In genomic region chr5:157351386-157352089, GRCh38 we compare ENCODE assay signal across 14 cellular contexts.
DNase-seq lines count a peak whose midpoint lies in the region; ATAC-seq and TF ChIP-seq lines count a peak whose summit lies in the region.
"Had no signal": no experiment of that assay in that cellular context is flagged by ENCODE, and none has a peak within 500 bp of the region (broad histone marks: within the 10 kb centered on the region; RNA-seq: fewer than 3 reads in every experiment).

No MANE protein-coding gene starts in this region.

- peak; percentile 51 to 54 for ATAC-seq in activated naive CD4-positive, alpha-beta T cell treated with anti-CD3 and anti-CD28 coated beads, Interleukin-2, amount 50 U/mL, for 72 hours
- ATAC-seq in activated CD8-positive, alpha-beta T cell treated with anti-CD3 and anti-CD28 coated beads for 36 hours, result peak; percentile 12
- peak; percentile 29 for ATAC-seq in stimulated activated naive CD8-positive, alpha-beta T cell treated with anti-CD3 and anti-CD28 coated beads, Interleukin-15, amount 100 ng/mL, for 72 hours
- ATAC-seq: left lung, mucosa of descending colon, Right ventricle myocardium inferior had no signal

- peaks cover 23 to 78% of the 10 kb centered on the region in 2 donors for H3K36me3 Mint-ChIP-seq in activated naive CD4-positive, alpha-beta T cell treated with anti-CD3 and anti-CD28 coated beads, Interleukin-2, amount 50 U/mL, for 72 hours
- H3K36me3 Mint-ChIP-seq in activated CD8-positive, alpha-beta T cell treated with anti-CD3 and anti-CD28 coated beads for 36 hours (ENCODE audit: low read depth), result peaks cover 69% of the 10 kb centered on the region
- H3K36me3 Mint-ChIP-seq in immature natural killer cell, result peaks cover 0 to 39% (median 5%) of the 10 kb centered on the region in 3 donors

- H3K27ac Mint-ChIP-seq in activated naive CD4-positive, alpha-beta T cell treated with anti-CD3 and anti-CD28 coated beads, Interleukin-2, amount 50 U/mL, for 72 hours, result peak overlapping the region; percentile 94 to 100
- H3K27ac Mint-ChIP-seq in activated CD8-positive, alpha-beta T cell treated with anti-CD3 and anti-CD28 coated beads for 36 hours, result peak overlapping the region; percentile 94
- H3K27ac Mint-ChIP-seq in immature natural killer cell, result peak overlapping the region; percentile 7 to 89 (median 66)
- H3K27ac Mint-ChIP-seq in stimulated activated naive CD8-positive, alpha-beta T cell treated with anti-CD3 and anti-CD28 coated beads, Interleukin-15, amount 100 ng/mL, for 72 hours, result peak overlapping the region; percentile 88 to 97

- peak in 1 of 2 donors; percentile 51 for DNase-seq in activated naive CD4-positive, alpha-beta T cell treated with anti-CD3 and anti-CD28 coated beads, Interleukin-2, amount 50 U/mL, for 72 hours (ENCODE audit: low spot score in 2 of 2)
- no peak for DNase-seq in activated naive CD4-positive, alpha-beta T cell treated with Interleukin-2 at 50 U/mL for 16 hours
- no peak for DNase-seq in activated CD8-positive, alpha-beta T cell treated with anti-CD3 and anti-CD28 coated beads for 36 hours
- no peak for DNase-seq in immature natural killer cell
- no peak for DNase-seq in stimulated activated naive CD8-positive, alpha-beta T cell treated with anti-CD3 and anti-CD28 coated beads, Interleukin-15, amount 100 ng/mL, for 72 hours
- DNase-seq in NCI-H1436 (lab: John Stamatoyannopoulos, UW), result no peak
- DNase-seq in NCI-H2029 (lab: John Stamatoyannopoulos, UW), result no peak
- no peak for DNase-seq in anterior cingulate cortex (lab: John Stamatoyannopoulos, UW)
- DNase-seq: HCEC 1CT; left lung; mucosa of descending colon; ovary; stimulated activated CD4-positive, alpha-beta T cell treated with anti-CD3 and anti-CD28 coated beads, Interleukin-2, amount 100 ng/mL, for 48 hours had no signal

- POLR2A ChIA-PET in activated CD8-positive, alpha-beta T cell treated with anti-CD3 and anti-CD28 coated beads for 36 hours (lab: Charles Lee), result interaction anchor here (0.9 to 1.7 kb wide), 4 partner anchors 10 to 392 kb away, joined by 3 to 7 read pairs (median 4); partner anchors contain the start of gene LSM11

- no peak for TF ChIP-seq CTCF in activated CD8-positive, alpha-beta T cell treated with anti-CD3 and anti-CD28 coated beads for 36 hours (IDR thresholded peaks at IDR 0.05)

- CTCF ChIA-PET in activated CD8-positive, alpha-beta T cell treated with anti-CD3 and anti-CD28 coated beads for 36 hours (lab: Charles Lee), result interaction anchor here (0.8 to 6.3 kb wide), 7 partner anchors 8 to 209 kb away, joined by 3 to 47 read pairs (median 4); partner anchors contain the start of gene MED7

- peaks cover 48% of the 10 kb centered on the region for H3K4me1 Mint-ChIP-seq in activated CD8-positive, alpha-beta T cell treated with anti-CD3 and anti-CD28 coated beads for 36 hours (ENCODE audit: low read depth)
- H3K4me1 Mint-ChIP-seq in immature natural killer cell, result peaks cover 36 to 54% of the 10 kb centered on the region in 2 donors
- peaks cover 67% of the 10 kb centered on the region for H3K4me1 Mint-ChIP-seq in stimulated activated naive CD8-positive, alpha-beta T cell treated with anti-CD3 and anti-CD28 coated beads, Interleukin-15, amount 100 ng/mL, for 72 hours

- intact Hi-C loops in activated CD8-positive, alpha-beta T cell treated with anti-CD3 and anti-CD28 coated beads for 36 hours (cut with micrococcal nuclease), result loop anchor here (5.0 kb wide), 1 partner anchor 74 kb away; no protein-coding TSS in a partner anchor

- no peaks in the 10 kb centered on the region for H3K27me3 Mint-ChIP-seq in activated CD8-positive, alpha-beta T cell treated with anti-CD3 and anti-CD28 coated beads for 36 hours
- peaks cover 0 to 3% (median 2%) of the 10 kb centered on the region in 3 donors for H3K27me3 Mint-ChIP-seq in immature natural killer cell (ENCODE audit: low read depth in 3 of 3)
- no peaks in the 10 kb centered on the region for H3K27me3 Mint-ChIP-seq in stimulated activated naive CD8-positive, alpha-beta T cell treated with anti-CD3 and anti-CD28 coated beads, Interleukin-15, amount 100 ng/mL, for 72 hours

- H3K9me3 Mint-ChIP-seq in activated naive CD4-positive, alpha-beta T cell treated with anti-CD3 and anti-CD28 coated beads, Interleukin-2, amount 50 U/mL, for 72 hours, result peaks cover 0 to 3% of the 10 kb centered on the region in 2 donors
- H3K9me3 Mint-ChIP-seq in activated CD8-positive, alpha-beta T cell treated with anti-CD3 and anti-CD28 coated beads for 36 hours, result peaks cover 11% of the 10 kb centered on the region
- no peaks in the 10 kb centered on the region for H3K9me3 Mint-ChIP-seq in immature natural killer cell
- peaks cover 10% of the 10 kb centered on the region in 2 donors for H3K9me3 Mint-ChIP-seq in stimulated activated naive CD8-positive, alpha-beta T cell treated with anti-CD3 and anti-CD28 coated beads, Interleukin-15, amount 100 ng/mL, for 72 hours

- H3K4me3 Mint-ChIP-seq in activated CD8-positive, alpha-beta T cell treated with anti-CD3 and anti-CD28 coated beads for 36 hours, result no peak overlapping the region
- no peak overlapping the region for H3K4me3 Mint-ChIP-seq in immature natural killer cell
- peak overlapping the region in 1 of 2 donors; percentile 51 for H3K4me3 Mint-ChIP-seq in stimulated activated naive CD8-positive, alpha-beta T cell treated with anti-CD3 and anti-CD28 coated beads, Interleukin-15, amount 100 ng/mL, for 72 hours
